ENCODE assay signal across 28 cellular contexts in genomic region chr16:67901734-67902133, GRCh38. TPM values are rescaled to one million over a fixed set of nuclear protein-coding genes. Genes with fewer than 3 reads are reported as not detected.
"Had no signal": no experiment of that assay in that cellular context is flagged by ENCODE, and none has a peak within 500 bp of the region (broad histone marks: within the 10 kb centered on the region; RNA-seq: fewer than 3 reads in every experiment).

No MANE protein-coding gene starts in this region.

- H3K36me3 ChIP-seq: ovary had no signal

- DNase-seq: cortex of kidney; effector CD4-positive, alpha-beta T cell; foreskin fibroblast; heart left ventricle; kidney; left cardiac atrium; left ventricle myocardium superior; lower lobe of right lung; natural killer cell; occipital lobe; ovary; psoas muscle; right cardiac atrium; stimulated activated CD4-positive, alpha-beta T cell treated with anti-CD3 and anti-CD28 coated beads, Interleukin-15, amount 100 ng/mL, for 24 hours; stimulated activated CD4-positive, alpha-beta T cell treated with anti-CD3 and anti-CD28 coated beads, Interleukin-2, amount 100 ng/mL, for 48 hours; stimulated activated naive CD4-positive, alpha-beta T cell; stimulated activated naive CD8-positive, alpha-beta T cell treated with anti-CD3 and anti-CD28 coated beads, Interleukin-15, amount 100 ng/mL, for 72 hours had no signal

- H3K9me3 Mint-ChIP-seq: natural killer cell; stimulated activated naive CD8-positive, alpha-beta T cell treated with anti-CD3 and anti-CD28 coated beads, Interleukin-15, amount 100 ng/mL, for 72 hours; type B pancreatic cell had no signal

- H3K27me3 Mint-ChIP-seq: stimulated activated naive CD8-positive, alpha-beta T cell treated with anti-CD3 and anti-CD28 coated beads, Interleukin-15, amount 100 ng/mL, for 72 hours; type B pancreatic cell had no signal

- H3K36me3 Mint-ChIP-seq: natural killer cell had no signal

- H3K27ac ChIP-seq: epithelial cell of prostate, gastroesophageal sphincter, heart left ventricle, hepatocyte, ovary, suprapubic skin had no signal

- H3K4me3 ChIP-seq: gastroesophageal sphincter, heart left ventricle, hepatocyte, lower lobe of right lung, ovary, psoas muscle, skin epidermis, suprapubic skin had no signal

- H3K27me3 ChIP-seq: gastroesophageal sphincter, heart left ventricle, hepatocyte, ovary, suprapubic skin had no signal

- H3K9me3 ChIP-seq: gastroesophageal sphincter, heart left ventricle, lower lobe of right lung, ovary, psoas muscle, suprapubic skin had no signal

- H3K4me3 Mint-ChIP-seq: natural killer cell; stimulated activated naive CD8-positive, alpha-beta T cell treated with anti-CD3 and anti-CD28 coated beads, Interleukin-15, amount 100 ng/mL, for 72 hours; type B pancreatic cell had no signal

- H3K27ac Mint-ChIP-seq: natural killer cell, type B pancreatic cell had no signal

- ATAC-seq: esophagus mucosa; gastroesophageal sphincter; heart left ventricle; left cardiac atrium; left ventricle myocardium superior; lower lobe of right lung; natural killer cell; psoas muscle; right cardiac atrium; stimulated activated naive CD8-positive, alpha-beta T cell treated with anti-CD3 and anti-CD28 coated beads, Interleukin-15, amount 100 ng/mL, for 72 hours had no signal

- FAIRE-seq: kidney had no signal

RNA-seq across cellular contexts. Expression of gene NRN1L, which starts 17.0 kb away (rescaled TPM):
- total RNA-seq: esophagus mucosa, left ventricle myocardium superior, mesenteric fat pad, occipital lobe, renal cortical epithelial cell, urinary bladder had no signal
- polyA plus RNA-seq: hepatocyte, neural cell had no signal

RNA-seq across cellular contexts. Expression of gene CTRL, which starts 29.9 kb away (rescaled TPM):
- total RNA-seq: urinary bladder had no signal
